Comparison of ENCODE assay signal across 10 cellular contexts in the genomic region with DNA sequence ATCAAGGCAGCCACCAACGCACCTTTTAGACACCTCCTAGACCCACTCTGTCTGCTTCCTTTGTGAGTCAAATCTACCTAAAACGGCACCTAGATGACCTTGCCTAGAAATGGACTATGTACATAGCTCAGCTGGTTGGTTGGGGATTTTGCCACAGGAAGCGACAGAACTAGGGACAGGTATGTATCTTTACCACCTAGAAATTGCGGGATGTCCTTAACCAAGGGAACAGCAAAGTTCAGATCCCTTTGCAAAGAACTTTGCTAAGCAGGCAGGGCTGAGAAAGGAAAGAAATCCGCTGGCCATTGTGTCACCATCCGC. TPM values are rescaled to one million over a fixed set of nuclear protein-coding genes. Genes with fewer than 3 reads are reported as not detected.
DNase-seq lines count a peak whose midpoint lies in the region; TF ChIP-seq lines count a peak whose summit lies in the region.
"Had no signal": no experiment of that assay in that cellular context is flagged by ENCODE, and none has a peak within 500 bp of the region (broad histone marks: within the 10 kb centered on the region; RNA-seq: fewer than 3 reads in every experiment).

No MANE protein-coding gene starts in this region.

- no peaks in the 10 kb centered on the region for H4K20me1 ChIP-seq in mammary epithelial cell (ENCODE audit: insufficient read depth, low read length)

- H3K27ac Mint-ChIP-seq in activated naive CD8-positive, alpha-beta T cell = no peak overlapping the region
- H3K27ac Mint-ChIP-seq in activated naive CD8-positive, alpha-beta T cell treated with anti-CD3 and anti-CD28 coated beads for 36 hours = no peak overlapping the region
- H3K27ac Mint-ChIP-seq in type B pancreatic cell = peak overlapping the region; percentile 93

- no peak for DNase-seq in activated naive CD8-positive, alpha-beta T cell treated with anti-CD3 and anti-CD28 coated beads for 36 hours
- DNase-seq in mammary epithelial cell (no peak), mesenchymal stem cell (no peak), type B pancreatic cell (ENCODE audit: extremely low spot score, unreplicated experiment) (no peak), AG08396 (ENCODE audit: low spot score) (no peak), NCI-H2029 (lab: John Stamatoyannopoulos, UW) (no peak)
- no peak for DNase-seq in activated CD4-positive, alpha-beta T cell treated with anti-CD3 and anti-CD28 coated beads for 48 hours
- DNase-seq: occipital lobe had no signal

- H4K8ac ChIP-seq in mesenchymal stem cell (ENCODE audit: low read length) = peak overlapping the region; percentile 45

- peak overlapping the region; percentile 71 for H2AFZ ChIP-seq in mammary epithelial cell (ENCODE audit: low read depth, low read length)
- no peak overlapping the region for H2AFZ ChIP-seq in mesenchymal stem cell (ENCODE audit: low read depth, low read length)

- TF ChIP-seq CTCF in mammary epithelial cell (conservative IDR thresholded peaks at IDR 0.05 in 1 of 2, IDR thresholded peaks at IDR 0.05 in 1 of 2; ENCODE audit: extremely low read depth in 1 of 2, insufficient read depth in 1 of 2, low read depth in 1 of 2, low read length in 2 of 2) (no peak), type B pancreatic cell (conservative IDR thresholded peaks at IDR 0.05) (no peak)

- in situ Hi-C loops in mammary epithelial cell (cut with MboI; ENCODE audit: low sequenced_read_pairs in 2 of 2) = loop anchor here (5.0 to 25.0 kb wide), 6 partner anchors 248 to 1055 kb away; no protein-coding TSS in a partner anchor

- H3K9ac ChIP-seq in mammary epithelial cell (ENCODE audit: insufficient read depth, low read length) (peak overlapping the region; percentile 33), mesenchymal stem cell (ENCODE audit: low read length) (peak overlapping the region; percentile 92)

- H3K27ac ChIP-seq in mammary epithelial cell (ENCODE audit: insufficient read depth, low read depth, low read length) (peak overlapping the region; percentile 91), mesenchymal stem cell (ENCODE audit: low read length, poor library complexity, severe bottlenecking) (no peak overlapping the region)

- peak overlapping the region; percentile 14 for H2AK5ac ChIP-seq in mesenchymal stem cell (ENCODE audit: low read length, severe bottlenecking)

- intact Hi-C loops in mammary epithelial cell (cut with micrococcal nuclease) = loop anchor here (1.0 kb wide), 4 partner anchors 326 to 657 kb away; no protein-coding TSS in a partner anchor

- BruUV-seq in mammary epithelial cell (replicated peaks; lab: Mats Ljungman, UMichigan) = no TSS peak

- H3K18ac ChIP-seq in mesenchymal stem cell (ENCODE audit: low read depth in 1 of 2, low read length in 2 of 2) = peak overlapping the region; percentile 75 to 78

- peaks cover 49% of the 10 kb centered on the region for H3K4me1 ChIP-seq in mammary epithelial cell (ENCODE audit: insufficient read depth, low read length)
- H3K4me1 ChIP-seq in mesenchymal stem cell (ENCODE audit: control insufficient read depth, insufficient read depth, low read depth, low read length) = no peaks in the 10 kb centered on the region
- H3K4me1 ChIP-seq: uterus had no signal

- H3K79me2 ChIP-seq in mammary epithelial cell (ENCODE audit: insufficient read depth, low read length) = peaks cover 30% of the 10 kb centered on the region

- CTCF ChIA-PET in mammary epithelial cell (lab: Charles Lee; ENCODE audit: low non-redundant PET) = interaction anchor here (0.6 to 1.0 kb wide), 3 partner anchors 327 to 544 kb away, joined by 4 to 5 read pairs (median 5); no protein-coding TSS in a partner anchor

- no peak overlapping the region for H3K4me3 ChIP-seq in mammary epithelial cell (replicated peaks in 1 of 3; ENCODE audit: insufficient read depth in 1 of 3, low read depth in 2 of 3, low read length in 3 of 3)
- H3K4me3 ChIP-seq in mesenchymal stem cell (ENCODE audit: insufficient read depth in 1 of 2, low read depth in 1 of 2, low read length in 2 of 2) = no peak overlapping the region

- H3K4me1 Mint-ChIP-seq in activated naive CD8-positive, alpha-beta T cell (ENCODE audit: low read depth) = peaks cover 27% of the 10 kb centered on the region
- H3K4me1 Mint-ChIP-seq in activated naive CD8-positive, alpha-beta T cell treated with anti-CD3 and anti-CD28 coated beads for 36 hours = peaks cover 26% of the 10 kb centered on the region
- peaks cover 45% of the 10 kb centered on the region for H3K4me1 Mint-ChIP-seq in type B pancreatic cell (ENCODE audit: unreplicated experiment)

- H3K36me3 ChIP-seq in mammary epithelial cell (ENCODE audit: insufficient read depth, low read length) (no peaks in the 10 kb centered on the region), mesenchymal stem cell (ENCODE audit: control insufficient read depth in 1 of 2, insufficient read depth in 2 of 2, low read depth in 1 of 2, low read length in 2 of 2) (no peaks in the 10 kb centered on the region)
- H3K36me3 ChIP-seq: uterus had no signal

- dilution Hi-C loops in mammary epithelial cell (cut with HindIII; ENCODE audit: low sequenced_read_pairs) = no loop called here

- H3K79me1 ChIP-seq in mesenchymal stem cell (replicated peaks; ENCODE audit: low read length, poor library complexity, severe bottlenecking) = no peaks in the 10 kb centered on the region

- no peak overlapping the region for H2BK5ac ChIP-seq in mesenchymal stem cell (ENCODE audit: low read depth, low read length, poor library complexity, severe bottlenecking)

- peak overlapping the region in 1 of 2 experiments; percentile 85 for H3K14ac ChIP-seq in mesenchymal stem cell (ENCODE audit: low read length in 2 of 2)

- H3K27me3 ChIP-seq in mammary epithelial cell (ENCODE audit: insufficient read depth, low read length) (no peaks in the 10 kb centered on the region), mesenchymal stem cell (ENCODE audit: control insufficient read depth in 1 of 2, insufficient read depth in 1 of 2, low read length in 2 of 2) (no peaks in the 10 kb centered on the region)
- H3K27me3 ChIP-seq: uterus had no signal

- peak overlapping the region; percentile 87 for H3K4me3 Mint-ChIP-seq in activated naive CD8-positive, alpha-beta T cell
- H3K4me3 Mint-ChIP-seq in activated naive CD8-positive, alpha-beta T cell treated with anti-CD3 and anti-CD28 coated beads for 36 hours = no peak overlapping the region
- peak overlapping the region; percentile 61 for H3K4me3 Mint-ChIP-seq in type B pancreatic cell

- peak overlapping the region; percentile 92 for H3K4me2 ChIP-seq in mammary epithelial cell (ENCODE audit: insufficient read depth, low read depth, low read length)
- H3K4me2 ChIP-seq in mesenchymal stem cell (ENCODE audit: low read length, poor library complexity, severe bottlenecking) = no peak overlapping the region

- H3K27me3 Mint-ChIP-seq in activated naive CD8-positive, alpha-beta T cell = peaks cover 14% of the 10 kb centered on the region
- H3K27me3 Mint-ChIP-seq in activated naive CD8-positive, alpha-beta T cell treated with anti-CD3 and anti-CD28 coated beads for 36 hours = peaks cover 49% of the 10 kb centered on the region
- H3K27me3 Mint-ChIP-seq in type B pancreatic cell = peaks cover 3% of the 10 kb centered on the region

- no peaks in the 10 kb centered on the region for H3K36me3 Mint-ChIP-seq in activated naive CD8-positive, alpha-beta T cell
- H3K36me3 Mint-ChIP-seq in activated naive CD8-positive, alpha-beta T cell treated with anti-CD3 and anti-CD28 coated beads for 36 hours = no peaks in the 10 kb centered on the region
- peaks cover 5% of the 10 kb centered on the region for H3K36me3 Mint-ChIP-seq in type B pancreatic cell

- H3K9me3 ChIP-seq in mammary epithelial cell (replicated peaks; ENCODE audit: insufficient read depth, low read length) (no peaks in the 10 kb centered on the region), mesenchymal stem cell (ENCODE audit: control insufficient read depth, low read length) (no peaks in the 10 kb centered on the region)
- H3K9me3 ChIP-seq: uterus had no signal

- no peak overlapping the region for H3K23ac ChIP-seq in mesenchymal stem cell (ENCODE audit: low read length in 2 of 2)

- 48% methylated on average over 6 of the region's 6 CpGs for WGBS in mammary epithelial cell (ENCODE audit: low coverage, missing lambda C conversion rate)
- WGBS in mesenchymal stem cell = 84% methylated on average over 4 of the region's 6 CpGs

- H2BK12ac ChIP-seq in mesenchymal stem cell (ENCODE audit: low read length in 2 of 2) = peak overlapping the region; percentile 97 to 99

- H3K9me3 Mint-ChIP-seq in activated naive CD8-positive, alpha-beta T cell (ENCODE audit: low read depth) = no peaks in the 10 kb centered on the region
- H3K9me3 Mint-ChIP-seq in activated naive CD8-positive, alpha-beta T cell treated with anti-CD3 and anti-CD28 coated beads for 36 hours = no peaks in the 10 kb centered on the region
- H3K9me3 Mint-ChIP-seq in type B pancreatic cell = no peaks in the 10 kb centered on the region

- peak overlapping the region; percentile 93 for H4K91ac ChIP-seq in mesenchymal stem cell (ENCODE audit: low read length)

- H3K4ac ChIP-seq in mesenchymal stem cell (ENCODE audit: low read depth in 1 of 2, low read length in 2 of 2) = peak overlapping the region; percentile 94 to 97

- H2BK120ac ChIP-seq in mesenchymal stem cell (ENCODE audit: low read depth, low read length) = peak overlapping the region; percentile 65

- peak overlapping the region; percentile 80 for H2BK15ac ChIP-seq in mesenchymal stem cell (ENCODE audit: low read depth, poor library complexity, severe bottlenecking)

RNA-seq across cellular contexts. Expression of gene ENC1, which starts 2.0 kb away (rescaled TPM):
- total RNA-seq in activated naive CD8-positive, alpha-beta T cell treated with anti-CD3 and anti-CD28 coated beads for 36 hours = under 1 TPM; 0.52 to 0.60 TPM
- 100 to 1,000 TPM in 1 of 2 donors, 10 to 100 TPM in 1; 42.4 to 392 TPM for total RNA-seq in mammary epithelial cell
- 41.6 TPM for polyA plus RNA-seq in mammary epithelial cell
- 117 TPM for polyA minus RNA-seq in mammary epithelial cell
- polyA plus RNA-seq in mesenchymal stem cell (2013, experiment 1 of 2) = 30.1 TPM
- 30.2 TPM for polyA plus RNA-seq in mesenchymal stem cell (2013, experiment 2 of 2)
- total RNA-seq in type B pancreatic cell (ENCODE audit: low replicate concordance) = 83.2 and 96.8 TPM in 2 replicates

RNA-seq across cellular contexts. Expression of gene HEXB, which starts 42.5 kb away (rescaled TPM):
- total RNA-seq in activated naive CD8-positive, alpha-beta T cell treated with anti-CD3 and anti-CD28 coated beads for 36 hours = 10 to 100 TPM; 44.7 to 51.7 TPM
- 100 to 1,000 TPM; 101 to 122 TPM for total RNA-seq in mammary epithelial cell
- polyA plus RNA-seq in mammary epithelial cell = 81.6 TPM
- 109 TPM for polyA minus RNA-seq in mammary epithelial cell
- polyA plus RNA-seq in mesenchymal stem cell (2013, experiment 1 of 2) = 276 TPM
- 273 TPM for polyA plus RNA-seq in mesenchymal stem cell (2013, experiment 2 of 2)
- total RNA-seq in type B pancreatic cell (ENCODE audit: low replicate concordance) = 76.6 and 114 TPM in 2 replicates

Comparison
In these comparisons a context has a peak if more than half of its experiments do, and no peak if none do; other contexts are left out.
1. RNA of gene ENC1, which starts 2.0 kb away (total RNA-seq): 42.4 to 392 TPM in mammary epithelial cell and 83.2 to 96.8 TPM in type B pancreatic cell; 0.52 to 0.60 TPM in activated naive CD8-positive, alpha-beta T cell treated with anti-CD3 and anti-CD28 coated beads for 36 hours; every median in the first group is over 10 times any median in the second.